In genomic region chr4:106864231-106864630, GRCh38 we compare ENCODE assay signal across 19 cellular contexts.
DNase-seq lines count a peak whose midpoint lies in the region; ATAC-seq and TF ChIP-seq lines count a peak whose summit lies in the region.
"Had no signal": no experiment of that assay in that cellular context is flagged by ENCODE, and none has a peak within 500 bp of the region (broad histone marks: within the 10 kb centered on the region; RNA-seq: fewer than 3 reads in every experiment).

No MANE protein-coding gene starts in this region.

- peaks cover 0 to 5% (median 0%) of the 10 kb centered on the region in 3 donors for H3K27me3 Mint-ChIP-seq in immature natural killer cell (ENCODE audit: low read depth in 3 of 3)
- H3K27me3 Mint-ChIP-seq: activated naive CD8-positive, alpha-beta T cell had no signal

- ATAC-seq in lower lobe of right lung (peak; percentile 64 to 92), upper lobe of right lung (peak; percentile 83)
- ATAC-seq: right lobe of liver had no signal

- H3K36me3 ChIP-seq in lower lobe of right lung (no peaks in the 10 kb centered on the region), upper lobe of right lung (no peaks in the 10 kb centered on the region)
- H3K36me3 ChIP-seq: neural progenitor cell, Peyer's patch, right lobe of liver had no signal

- H3K27me3 ChIP-seq in lower lobe of right lung (ENCODE audit: low read depth), result no peaks in the 10 kb centered on the region
- no peaks in the 10 kb centered on the region for H3K27me3 ChIP-seq in upper lobe of right lung
- H3K27me3 ChIP-seq: neural progenitor cell, Peyer's patch had no signal

- intact Hi-C loops in lower lobe of right lung (cut with DNase I), result no loop called here
- intact Hi-C loops in upper lobe of right lung (cut with DNase I), result no loop called here

- H3K4me3 ChIP-seq in lower lobe of right lung (no peak overlapping the region), upper lobe of right lung (no peak overlapping the region)
- H3K4me3 ChIP-seq: neural progenitor cell, Peyer's patch, right lobe of liver had no signal

- H3K4me3 Mint-ChIP-seq in immature natural killer cell, result no peak overlapping the region
- H3K4me3 Mint-ChIP-seq: activated naive CD8-positive, alpha-beta T cell; neural progenitor cell had no signal

- H3K27ac ChIP-seq in lower lobe of right lung, result no peak overlapping the region
- no peak overlapping the region for H3K27ac ChIP-seq in upper lobe of right lung
- H3K27ac ChIP-seq: C4-2B, neural progenitor cell, Peyer's patch, right lobe of liver had no signal

- H3K27ac Mint-ChIP-seq in immature natural killer cell, result no peak overlapping the region
- H3K27ac Mint-ChIP-seq: activated naive CD8-positive, alpha-beta T cell; neural progenitor cell had no signal

- H3K4me1 Mint-ChIP-seq in immature natural killer cell, result no peaks in the 10 kb centered on the region
- H3K4me1 Mint-ChIP-seq: neural progenitor cell had no signal

- no peaks in the 10 kb centered on the region for H3K36me3 Mint-ChIP-seq in immature natural killer cell
- H3K36me3 Mint-ChIP-seq: activated naive CD8-positive, alpha-beta T cell; neural progenitor cell had no signal

- TF ChIP-seq CTCF in lower lobe of right lung (IDR thresholded peaks at IDR 0.05), result no peak
- TF ChIP-seq CTCF in upper lobe of right lung (IDR thresholded peaks at IDR 0.05), result no peak

- peak; percentile 42 for DNase-seq in HS-27A (ENCODE audit: low read depth)
- peak; percentile 4 for DNase-seq in brain pericyte (ENCODE audit: low read depth, low spot score)
- DNase-seq in lower lobe of right lung, result no peak
- DNase-seq in upper lobe of right lung, result no peak
- no peak for DNase-seq in OCI-M2 (lab: John Stamatoyannopoulos, UW; ENCODE audit: unreplicated experiment)
- no peak for DNase-seq in NK-92 treated with Interleukin-12 subunit alpha and Interleukin-12 subunit beta, amount 100 ng/mL, for 24 hours (lab: John Stamatoyannopoulos, UW)
- no peak for DNase-seq in immature natural killer cell
- DNase-seq: activated CD4-positive, alpha-beta T cell treated with anti-CD3 and anti-CD28 coated beads, Interleukin-2, amount 50 U/mL, for 48 hours; activated T-cell treated with anti-CD3 and anti-CD28 coated beads, Interleukin-2, amount 50 U/mL, for 1 hour; DMS153; mammary epithelial cell; NCI-H2081 treated with DMSO at 0.1 percent for 48 hours; NCI-H748 treated with DMSO at 0.1 percent for 48 hours; Peyer's patch; right lobe of liver; stimulated activated CD4-positive, alpha-beta T cell treated with anti-CD3 and anti-CD28 coated beads, Interleukin-4, amount 100 ng/mL, for 4 hours had no signal

- peaks cover 0 to 18% (median 2%) of the 10 kb centered on the region in 6 donors for H3K9me3 Mint-ChIP-seq in immature natural killer cell
- H3K9me3 Mint-ChIP-seq: neural progenitor cell had no signal

- no peaks in the 10 kb centered on the region for H3K4me1 ChIP-seq in lower lobe of right lung
- H3K4me1 ChIP-seq in upper lobe of right lung, result no peaks in the 10 kb centered on the region
- H3K4me1 ChIP-seq: neural progenitor cell, Peyer's patch, right lobe of liver had no signal

- H3K9me3 ChIP-seq in lower lobe of right lung (no peaks in the 10 kb centered on the region), upper lobe of right lung (no peaks in the 10 kb centered on the region)
- H3K9me3 ChIP-seq: Peyer's patch had no signal

Comparison
In these comparisons a context has a peak if more than half of its experiments do, and no peak if none do; other contexts are left out.
1. DNase-seq: peak in HS-27A (single experiment) and brain pericyte (single experiment); none in lower lobe of right lung (single experiment), upper lobe of right lung (single experiment), OCI-M2 (single experiment), NK-92 treated with Interleukin-12 subunit alpha and Interleukin-12 subunit beta, amount 100 ng/mL, for 24 hours (single experiment) and immature natural killer cell (0 of 3).